ENCODE assay signal across 1 cellular context in the genomic region with DNA sequence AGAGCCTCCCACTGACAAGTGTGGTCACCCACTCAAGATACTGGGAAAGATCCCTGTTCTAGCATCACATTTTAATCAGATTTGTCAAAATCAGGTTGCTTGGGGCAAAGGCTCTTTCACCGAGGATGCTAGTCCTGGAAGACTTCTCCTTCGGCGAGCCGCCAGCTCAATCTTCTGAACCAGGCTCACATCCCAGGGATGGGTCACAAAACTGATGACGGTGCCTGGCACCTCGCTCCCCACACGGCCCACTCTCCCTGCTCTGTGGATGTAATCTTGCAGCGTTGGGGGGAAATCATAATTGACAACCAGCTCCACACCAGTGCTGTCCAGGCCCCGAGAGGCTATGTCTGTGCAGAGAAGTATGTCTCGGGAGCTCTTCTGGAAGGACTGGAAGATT.
TF ChIP-seq lines count a peak whose summit lies in the region.

No MANE protein-coding gene starts in this region.

TF ChIP-seq in endothelial cell of umbilical vein, 7 proteins besides CTCF, POLR2A, EP300 and RAD21:
- TF ChIP-seq, protein P1, sequence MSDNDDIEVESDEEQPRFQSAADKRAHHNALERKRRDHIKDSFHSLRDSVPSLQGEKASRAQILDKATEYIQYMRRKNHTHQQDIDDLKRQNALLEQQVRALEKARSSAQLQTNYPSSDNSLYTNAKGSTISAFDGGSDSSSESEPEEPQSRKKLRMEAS (IDR thresholded peaks at IDR 0.05; ENCODE audit: insufficient read depth, insufficient read length), result no peak
- no peak for TF ChIP-seq FOS (IDR thresholded peaks at IDR 0.05; ENCODE audit: borderline replicate concordance, insufficient read depth, low read length)
- no peak for TF ChIP-seq EZH2 (IDR thresholded peaks at IDR 0.05; ENCODE audit: borderline replicate concordance, low read depth, low read length, severe bottlenecking)
- TF ChIP-seq JUN (IDR thresholded peaks at IDR 0.05; ENCODE audit: borderline replicate concordance, insufficient read depth, insufficient read length, low read depth), result no peak
- TF ChIP-seq MYC (IDR thresholded peaks at IDR 0.05; ENCODE audit: low read depth, low read length), result no peak
- TF ChIP-seq GATA2 (IDR thresholded peaks at IDR 0.05; ENCODE audit: insufficient read depth, insufficient read length, low read depth, low read length), result no peak
- no peak for TF ChIP-seq POLR2AphosphoS5 (IDR thresholded peaks at IDR 0.05; ENCODE audit: insufficient read depth, low read depth, low read length)
